Comparison of ENCODE assay signal across 21 cellular contexts in the genomic region with DNA sequence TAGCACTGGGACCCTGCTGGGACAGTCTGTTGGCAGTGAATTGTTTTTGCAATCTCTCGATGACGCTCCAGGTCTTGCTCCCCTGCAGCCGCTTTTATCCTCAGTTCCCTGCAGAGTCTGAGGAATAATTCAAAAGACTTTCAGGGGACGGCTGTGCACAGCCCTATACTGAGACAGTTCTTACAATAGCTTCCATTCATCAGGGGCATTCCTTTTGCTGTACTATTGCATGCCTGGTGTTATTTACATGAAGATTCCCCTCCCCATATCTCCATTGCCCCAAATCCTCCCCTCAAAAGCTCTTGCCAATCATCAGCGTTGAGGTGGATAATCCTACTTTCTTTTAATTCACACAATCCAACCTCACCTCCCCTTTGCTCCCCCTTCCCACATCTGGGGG.
"Had no signal": no experiment of that assay in that cellular context is flagged by ENCODE, and none has a peak within 500 bp of the region (broad histone marks: within the 10 kb centered on the region; RNA-seq: fewer than 3 reads in every experiment).

No MANE protein-coding gene starts in this region.

- H3K27ac ChIP-seq: breast epithelium had no signal

- H3K4me1 ChIP-seq: breast epithelium had no signal

- H3K27me3 Mint-ChIP-seq: activated naive CD4-positive, alpha-beta T cell treated with anti-CD3 and anti-CD28 coated beads, Interleukin-2, amount 10 ng/mL, durations not matched to agents 7 days and 5 days had no signal

- H3K4me3 Mint-ChIP-seq: activated CD4-positive, alpha-beta memory T cell treated with anti-CD3 and anti-CD28 coated beads, Interleukin-2, amount 10 ng/mL, durations not matched to agents 7 days and 5 days; activated CD4-positive, alpha-beta T cell treated with anti-CD3 and anti-CD28 coated beads for 36 hours; activated naive CD4-positive, alpha-beta T cell treated with anti-CD3 and anti-CD28 coated beads, Interleukin-2, amount 10 ng/mL, durations not matched to agents 7 days and 5 days; activated naive CD8-positive, alpha-beta T cell treated with anti-CD3 and anti-CD28 coated beads for 36 hours; activated T-cell treated with anti-CD3 and anti-CD28 coated beads, Interleukin-2, amount 50 U/mL, for 72 hours; T-helper 17 cell had no signal

- H3K36me3 Mint-ChIP-seq: activated naive CD4-positive, alpha-beta T cell treated with anti-CD3 and anti-CD28 coated beads, Interleukin-2, amount 10 ng/mL, durations not matched to agents 7 days and 5 days; activated naive CD8-positive, alpha-beta T cell treated with anti-CD3 and anti-CD28 coated beads for 36 hours had no signal

- H3K4me1 Mint-ChIP-seq: T-helper 17 cell had no signal

- H3K27ac Mint-ChIP-seq: activated CD4-positive, alpha-beta memory T cell treated with anti-CD3 and anti-CD28 coated beads, Interleukin-2, amount 10 ng/mL, durations not matched to agents 7 days and 5 days; activated CD4-positive, alpha-beta T cell treated with anti-CD3 and anti-CD28 coated beads for 36 hours; activated naive CD4-positive, alpha-beta T cell treated with anti-CD3 and anti-CD28 coated beads, Interleukin-2, amount 10 ng/mL, durations not matched to agents 7 days and 5 days; activated naive CD8-positive, alpha-beta T cell treated with anti-CD3 and anti-CD28 coated beads for 36 hours; activated T-cell treated with anti-CD3 and anti-CD28 coated beads, Interleukin-2, amount 50 U/mL, for 72 hours; activated T-helper 2 cell treated with anti-CD3 and anti-CD28 coated beads, Interferon-gamma antibody, Interleukin-2, Interleukin-4, amounts not matched to agents 10 μg/mL and 5 μg/mL and 100 μg/mL, durations not matched to agents 14 hours and 24 hours and 36 hours; T-helper 17 cell had no signal

- H3K27me3 ChIP-seq: breast epithelium had no signal

- H3K9me3 ChIP-seq: breast epithelium had no signal

- H3K9me3 Mint-ChIP-seq: activated CD4-positive, alpha-beta memory T cell treated with anti-CD3 and anti-CD28 coated beads, Interleukin-2, amount 10 ng/mL, durations not matched to agents 7 days and 5 days; activated naive CD4-positive, alpha-beta T cell treated with anti-CD3 and anti-CD28 coated beads, Interleukin-2, amount 10 ng/mL, durations not matched to agents 7 days and 5 days; activated T-helper 2 cell treated with anti-CD3 and anti-CD28 coated beads, Interferon-gamma antibody, Interleukin-2, Interleukin-4, amounts not matched to agents 10 μg/mL and 5 μg/mL and 100 μg/mL, durations not matched to agents 14 hours and 24 hours and 36 hours had no signal

- H3K4me3 ChIP-seq: breast epithelium, K562 had no signal

- H3K36me3 ChIP-seq: breast epithelium had no signal

- ATAC-seq: activated CD4-positive, alpha-beta T cell treated with anti-CD3 and anti-CD28 coated beads for 36 hours; activated T-cell treated with anti-CD3 and anti-CD28 coated beads, Interleukin-2, amount 50 U/mL, for 72 hours; K562; T-helper 17 cell had no signal

- DNase-seq: activated CD4-positive, alpha-beta memory T cell treated with anti-CD3 and anti-CD28 coated beads, Interleukin-2, amount 10 ng/mL, durations not matched to agents 7 days and 5 days; activated CD4-positive, alpha-beta T cell treated with anti-CD3 and anti-CD28 coated beads for 36 hours; activated CD4-positive, alpha-beta T cell treated with anti-CD3 and anti-CD28 coated beads, Interleukin-2, amount 50 U/mL, for 1 hour; activated gamma-delta T cell treated with Interleukin-2 at 50 U/mL for 16 hours; activated naive CD4-positive, alpha-beta T cell treated with anti-CD3 and anti-CD28 coated beads, Interleukin-2, amount 10 ng/mL, durations not matched to agents 7 days and 5 days; activated naive CD8-positive, alpha-beta T cell treated with anti-CD3 and anti-CD28 coated beads for 36 hours; activated T-cell treated with anti-CD3 and anti-CD28 coated beads, Interleukin-2, amount 50 U/mL, for 72 hours; Karpas-422; MM.1S; NCI-H1105; NCI-H1436 treated with DMSO at 0.1 percent for 48 hours; NCI-H187; NCI-H2081; NCI-H510A treated with DMSO at 0.1 percent for 48 hours; NCI-H748 treated with DMSO at 0.1 percent for 48 hours; SIG-M5; T-helper 17 cell; T-helper 9 cell had no signal
